22 cellular contexts compared by ENCODE assay signal in the genomic region with DNA sequence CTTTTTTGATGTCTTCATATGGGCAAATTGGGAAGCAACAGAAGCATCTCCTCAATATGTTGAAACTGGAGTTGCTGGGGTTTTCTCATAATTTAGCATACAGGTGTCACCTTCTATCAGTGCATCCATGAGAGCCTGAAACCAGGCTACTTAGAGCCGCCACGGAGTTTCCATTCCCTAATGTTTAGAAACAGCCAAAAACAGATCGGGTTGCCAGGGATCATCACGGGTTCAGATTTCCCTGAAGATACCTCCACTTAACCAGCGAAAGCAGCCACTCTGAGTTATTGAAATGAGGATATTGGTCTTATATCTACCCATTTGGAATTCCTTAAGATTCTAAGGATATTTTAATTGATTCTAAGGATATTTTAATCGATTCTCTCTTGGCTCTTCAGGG. TPM values are rescaled to one million over a fixed set of nuclear protein-coding genes. Genes with fewer than 3 reads are reported as not detected.
"Had no signal": no experiment of that assay in that cellular context is flagged by ENCODE, and none has a peak within 500 bp of the region (broad histone marks: within the 10 kb centered on the region; RNA-seq: fewer than 3 reads in every experiment).

No MANE protein-coding gene starts in this region.

- ATAC-seq: activated CD4-positive, CD25-positive, alpha-beta regulatory T cell treated with anti-CD3 and anti-CD28 coated beads, Interleukin-2, amount 50 U/mL, for 24 hours; activated CD8-positive, alpha-beta T cell treated with anti-CD3 and anti-CD28 coated beads, Interleukin-2, amount 10 ng/mL, durations not matched to agents 7 days and 5 days; left cardiac atrium; stimulated activated memory B cell treated with anti-CD40 and anti-IgM and Interleukin-4, amounts not matched to agents 10 μg/mL and 1 μg/mL and 100 μg/mL, for 72 hours; upper lobe of right lung had no signal

- H3K9me3 ChIP-seq: sigmoid colon, testis, upper lobe of right lung had no signal

- H3K27ac ChIP-seq: brain microvascular endothelial cell, epithelial cell of prostate, hepatocyte, parathyroid adenoma, sigmoid colon, testis, upper lobe of right lung had no signal

- H3K4me3 ChIP-seq: hepatocyte, lung, sigmoid colon, testis, upper lobe of right lung had no signal

- DNase-seq: activated CD4-positive, alpha-beta T cell treated with anti-CD3 and anti-CD28 coated beads, Interleukin-2, amount 10 ng/mL, durations not matched to agents 7 days and 5 days; activated CD8-positive, alpha-beta T cell treated with anti-CD3 and anti-CD28 coated beads, Interleukin-2, amount 10 ng/mL, durations not matched to agents 7 days and 5 days; activated naive CD4-positive, alpha-beta T cell treated with anti-CD3 and anti-CD28 coated beads, Interleukin-2, amount 10 ng/mL, durations not matched to agents 7 days and 5 days; activated T-cell treated with anti-CD3 and anti-CD28 coated beads, Interleukin-2, amount 50 U/mL, for 24 hours; aorta; brain microvascular endothelial cell; central memory CD4-positive, alpha-beta T cell; endodermal cell; foreskin fibroblast; left cardiac atrium; sigmoid colon; stimulated activated CD4-positive, alpha-beta T cell treated with anti-CD3 and anti-CD28 coated beads, Interleukin-4, amount 100 ng/mL, for 24 hours; testis; upper lobe of right lung had no signal

- H3K27me3 ChIP-seq: brain microvascular endothelial cell, hepatocyte, sigmoid colon, testis had no signal

- H3K4me1 ChIP-seq: parathyroid adenoma, sigmoid colon, testis, upper lobe of right lung had no signal

- H3K36me3 ChIP-seq: brain microvascular endothelial cell, sigmoid colon, upper lobe of right lung had no signal

RNA-seq across cellular contexts. Expression of a gene that starts 14.5 kb away (rescaled TPM):
- total RNA-seq: activated CD4-positive, alpha-beta T cell treated with anti-CD3 and anti-CD28 coated beads, Interleukin-2, amount 10 ng/mL, durations not matched to agents 7 days and 5 days; activated CD8-positive, alpha-beta T cell treated with anti-CD3 and anti-CD28 coated beads, Interleukin-2, amount 10 ng/mL, durations not matched to agents 7 days and 5 days; activated T-helper 2 cell treated with anti-CD3 and anti-CD28 coated beads, Interferon-gamma antibody, Interleukin-2, Interleukin-4, amounts not matched to agents 10 μg/mL and 5 μg/mL and 100 μg/mL, durations not matched to agents 14 hours and 24 hours and 36 hours; aorta; endodermal cell; hepatocyte; left cardiac atrium; lung; mesothelial cell of epicardium; sigmoid colon; upper lobe of right lung had no signal
- polyA plus RNA-seq: aorta, hepatocyte, lung, sigmoid colon had no signal
